In the genomic region with DNA sequence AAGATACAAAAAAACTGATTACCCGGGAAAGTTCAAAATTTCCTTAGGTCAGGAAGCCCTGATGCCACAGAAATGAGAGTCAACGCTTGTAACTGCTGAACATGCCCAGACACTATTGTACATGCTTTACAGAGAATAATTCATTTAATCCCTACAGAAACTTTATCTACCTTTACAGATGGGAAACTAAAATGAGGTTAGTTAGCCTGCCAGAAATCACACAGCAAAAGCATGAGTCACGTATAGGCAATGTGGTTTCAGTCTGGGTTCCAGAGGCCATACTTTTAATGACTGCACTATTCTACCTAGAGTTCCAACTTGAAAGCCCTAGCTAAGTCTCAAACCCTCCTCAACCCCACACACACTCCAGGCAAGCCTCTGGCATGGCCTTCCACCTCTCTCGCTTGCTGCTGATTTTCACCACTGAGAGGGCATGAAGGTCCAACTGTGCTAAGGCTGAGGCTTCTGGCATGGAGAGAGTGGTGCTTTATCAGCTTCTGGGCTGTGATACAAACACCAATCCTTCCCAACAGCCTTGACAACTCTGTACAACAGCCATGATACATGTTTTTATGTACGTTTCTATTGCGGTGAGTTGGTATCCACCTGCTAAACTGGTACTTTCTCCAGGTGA, we compare ENCODE assay signal across 14 cellular contexts.
DNase-seq lines count a peak whose midpoint lies in the region; ATAC-seq, FAIRE-seq and TF ChIP-seq lines count a peak whose summit lies in the region.
"Had no signal": no experiment of that assay in that cellular context is flagged by ENCODE, and none has a peak within 500 bp of the region (broad histone marks: within the 10 kb centered on the region; RNA-seq: fewer than 3 reads in every experiment).

No MANE protein-coding gene starts in this region.

- peaks cover 22% of the 10 kb centered on the region for H3K9me3 Mint-ChIP-seq in activated CD4-positive, alpha-beta memory T cell treated with anti-CD3 and anti-CD28 coated beads for 36 hours

- H3K36me3 Mint-ChIP-seq in activated CD4-positive, alpha-beta memory T cell treated with anti-CD3 and anti-CD28 coated beads for 36 hours: no peaks in the 10 kb centered on the region
- H3K36me3 Mint-ChIP-seq: CD8-positive, alpha-beta memory T cell had no signal

- no peak overlapping the region for H3K4me3 Mint-ChIP-seq in activated CD4-positive, alpha-beta memory T cell treated with anti-CD3 and anti-CD28 coated beads for 36 hours
- H3K4me3 Mint-ChIP-seq: CD8-positive, alpha-beta memory T cell had no signal

- no peak overlapping the region for H2AFZ ChIP-seq in smooth muscle cell (ENCODE audit: low read depth)

- ATAC-seq in SK-N-SH treated with all-trans-retinoic acid at 6 μM for 48 hours: peak; percentile 87
- no peak for ATAC-seq in Right ventricle myocardium superior (ENCODE audit: poor library complexity)
- no peak for ATAC-seq in HG03439 (IDR thresholded peaks at IDR 0.05; ENCODE audit: unreplicated experiment)

- no peak overlapping the region for H3K27ac ChIP-seq in smooth muscle cell (ENCODE audit: low read depth)
- H3K27ac ChIP-seq: BLaER1 had no signal

- no peaks in the 10 kb centered on the region for H3K27me3 Mint-ChIP-seq in activated CD4-positive, alpha-beta memory T cell treated with anti-CD3 and anti-CD28 coated beads for 36 hours
- H3K27me3 Mint-ChIP-seq: CD8-positive, alpha-beta memory T cell had no signal

- no peak for FAIRE-seq in bronchial epithelial cell (lab: Jason Lieb, UNC)
- FAIRE-seq: H54, HTR-8/SVneo had no signal

- no peaks in the 10 kb centered on the region for H3K4me1 ChIP-seq in smooth muscle cell (ENCODE audit: low read depth)
- H3K4me1 ChIP-seq: BLaER1 had no signal

- intact Hi-C loops in activated CD4-positive, alpha-beta memory T cell treated with anti-CD3 and anti-CD28 coated beads for 36 hours (cut with micrococcal nuclease): no loop called here
- intact Hi-C loops in Right ventricle myocardium superior (cut with DNase I): no loop called here

- H3K36me3 ChIP-seq in bronchial epithelial cell (ENCODE audit: control insufficient read depth, insufficient read depth, low read length) (no peaks in the 10 kb centered on the region), smooth muscle cell (ENCODE audit: low read depth) (no peaks in the 10 kb centered on the region)
- H3K36me3 ChIP-seq: BLaER1 had no signal

- H4K20me1 ChIP-seq in smooth muscle cell (ENCODE audit: low read depth): no peaks in the 10 kb centered on the region
- H4K20me1 ChIP-seq: BLaER1 had no signal

- H3K4me3 ChIP-seq in bronchial epithelial cell (ENCODE audit: low read depth, low read length): no peak overlapping the region
- no peak overlapping the region for H3K4me3 ChIP-seq in smooth muscle cell
- H3K4me3 ChIP-seq: BLaER1 had no signal

- no peaks in the 10 kb centered on the region for H3K9me3 ChIP-seq in smooth muscle cell (replicated peaks; ENCODE audit: low read depth)
- H3K9me3 ChIP-seq: BLaER1 had no signal

- H3K79me2 ChIP-seq in smooth muscle cell (ENCODE audit: low read depth): no peaks in the 10 kb centered on the region

- no peaks in the 10 kb centered on the region for H3F3A ChIP-seq in smooth muscle cell (ENCODE audit: low read depth)

- CTCF ChIA-PET in activated CD4-positive, alpha-beta memory T cell treated with anti-CD3 and anti-CD28 coated beads for 36 hours (lab: Charles Lee): no interaction called here

- no peak for TF ChIP-seq CTCF in bronchial epithelial cell (IDR thresholded peaks at IDR 0.05; ENCODE audit: insufficient read depth, low read length, severe bottlenecking)
- no peak for TF ChIP-seq CTCF in smooth muscle cell (IDR thresholded peaks at IDR 0.05; ENCODE audit: borderline replicate concordance, insufficient read depth, poor library complexity, severe bottlenecking)

- POLR2A ChIA-PET in activated CD4-positive, alpha-beta memory T cell treated with anti-CD3 and anti-CD28 coated beads for 36 hours (lab: Charles Lee): no interaction called here

- peak overlapping the region; percentile 50 for H3K4me2 ChIP-seq in smooth muscle cell
- H3K4me2 ChIP-seq: BLaER1 had no signal

- H3K27ac Mint-ChIP-seq in activated CD4-positive, alpha-beta memory T cell treated with anti-CD3 and anti-CD28 coated beads for 36 hours: no peak overlapping the region
- H3K27ac Mint-ChIP-seq: CD8-positive, alpha-beta memory T cell had no signal

- 76% methylated on average over 6 of the region's 6 CpGs for WGBS in smooth muscle cell (ENCODE audit: low lambda C conversion rate)

- no peak overlapping the region for H3K9ac ChIP-seq in smooth muscle cell (ENCODE audit: low read depth)
- H3K9ac ChIP-seq: BLaER1 had no signal

- H3K27me3 ChIP-seq in bronchial epithelial cell (ENCODE audit: control insufficient read depth, insufficient read depth, low read length) (no peaks in the 10 kb centered on the region), smooth muscle cell (ENCODE audit: low read depth) (no peaks in the 10 kb centered on the region)
- H3K27me3 ChIP-seq: BLaER1 had no signal

- H3K4me1 Mint-ChIP-seq in activated CD4-positive, alpha-beta memory T cell treated with anti-CD3 and anti-CD28 coated beads for 36 hours (ENCODE audit: low read depth): no peaks in the 10 kb centered on the region
- H3K4me1 Mint-ChIP-seq: CD8-positive, alpha-beta memory T cell had no signal

- DNase-seq in HT1080 (ENCODE audit: low read depth) (peak; percentile 72), bronchial epithelial cell (ENCODE audit: low read depth) (peak; percentile 52), smooth muscle cell (lab: John Stamatoyannopoulos, UW; ENCODE audit: unreplicated experiment) (no peak), Right ventricle myocardium superior (no peak)
- no peak for DNase-seq in activated CD4-positive, alpha-beta memory T cell treated with anti-CD3 and anti-CD28 coated beads for 36 hours
- DNase-seq: CD8-positive, alpha-beta memory T cell; NCI-H146; NCI-H2227 treated with DMSO at 0.1 percent for 48 hours; NCI-H524 treated with DMSO at 0.1 percent for 48 hours had no signal

TF ChIP-seq in SK-N-SH treated with all-trans-retinoic acid at 6 μM for 48 hours, 23 proteins besides CTCF, POLR2A, EP300 and RAD21:
- TF ChIP-seq ZFP3 (CRISPR knock-in tag; IDR thresholded peaks at IDR 0.05) (no peak), ISL1 (CRISPR knock-in tag; IDR thresholded peaks at IDR 0.05) (0 out of 2 replicates have a peak, but pooled peaks have one; percentile 8)
TF ChIP-seq in SK-N-SH treated with all-trans-retinoic acid at 6 μM for 48 hours: peak in this region for 1.

Comparison
In these comparisons a context has a peak if more than half of its experiments do, and no peak if none do; other contexts are left out.
1. DNase-seq: peak in HT1080 (single experiment) and bronchial epithelial cell (single experiment); none in smooth muscle cell (single experiment), activated CD4-positive, alpha-beta memory T cell treated with anti-CD3 and anti-CD28 coated beads for 36 hours (single experiment) and Right ventricle myocardium superior (single experiment).